ENCODE assay signal across 1 cellular context in genomic region chr15:89851665-89852341, GRCh38.
TF ChIP-seq lines count a peak whose summit lies in the region.

No MANE protein-coding gene starts in this region.

TF ChIP-seq in K562, 482 proteins besides CTCF, POLR2A, EP300 and RAD21 (continued from another document):
- TF ChIP-seq ATF4 (CRISPR knock-in tag; IDR thresholded peaks at IDR 0.05) (no peak), BCOR (IDR thresholded peaks at IDR 0.05) (peak; percentile 77), PHF20 (IDR thresholded peaks at IDR 0.05; ENCODE audit: partially characterized antibody) (no peak), SETDB1 (IDR thresholded peaks at IDR 0.05; ENCODE audit: low read length) (no peak), RBM25 (IDR thresholded peaks at IDR 0.05; ENCODE audit: low read depth, low read length, severe bottlenecking) (peak; percentile 94), ZNF764 (CRISPR knock-in tag; IDR thresholded peaks at IDR 0.05; ENCODE audit: low read depth) (no peak), ADNP (tag; IDR thresholded peaks at IDR 0.05) (peak; percentile 83), MBD2 (IDR thresholded peaks at IDR 0.05; ENCODE audit: borderline replicate concordance, low read depth) (no peak)
